8 cellular contexts compared by ENCODE assay signal in the genomic region with DNA sequence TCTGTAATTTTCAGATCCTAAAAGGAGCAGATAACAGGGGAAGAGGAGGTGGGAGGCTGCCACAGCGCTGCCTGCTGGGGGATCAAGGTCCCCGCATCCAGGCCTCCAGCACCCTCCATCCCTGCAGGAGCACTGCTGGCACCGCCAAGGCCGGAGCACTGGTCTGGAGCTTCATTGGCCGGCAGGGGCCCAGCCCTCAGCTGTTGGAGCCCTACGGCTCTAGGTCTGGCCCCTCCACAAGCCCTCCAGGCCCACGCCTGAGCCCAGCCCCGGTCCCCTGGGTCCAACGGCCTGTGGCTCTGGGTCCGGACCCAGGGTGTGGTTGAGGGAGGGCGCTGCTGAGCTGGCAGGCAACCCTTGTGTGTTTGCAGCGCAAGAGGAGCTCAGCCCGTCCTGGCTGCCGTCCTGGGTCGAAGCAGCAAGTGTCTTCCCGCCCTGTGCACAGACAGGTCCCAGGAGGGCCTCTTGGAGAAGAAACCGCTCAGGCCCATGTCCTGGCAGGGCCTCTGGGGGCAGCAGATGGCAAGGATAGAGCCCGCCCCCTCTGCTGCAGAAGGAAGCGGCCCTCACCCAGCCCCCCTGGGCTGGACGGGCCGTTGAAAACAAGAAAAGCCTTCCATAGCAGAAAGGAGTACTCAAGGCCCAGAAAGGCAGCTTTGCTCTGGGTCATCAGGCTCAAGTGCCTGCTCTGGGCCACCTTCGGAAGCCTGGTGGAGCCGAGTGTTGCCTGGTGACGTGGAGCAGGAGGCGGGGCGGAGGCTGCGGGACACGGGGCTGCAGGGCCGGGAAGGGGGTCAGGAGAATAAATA. TPM values are rescaled to one million over a fixed set of nuclear protein-coding genes. Genes with fewer than 3 reads are reported as not detected.
A peak's percentile ranks its signal among the peaks of the same experiment; 100 is the strongest.
DNase-seq lines count a peak whose midpoint lies in the region; ATAC-seq and TF ChIP-seq lines count a peak whose summit lies in the region.

No MANE protein-coding gene starts in this region.

- H3K27me3 ChIP-seq in DND-41 (ENCODE audit: insufficient read depth, low read length, poor library complexity) (no peaks in the 10 kb centered on the region), HL-60 (ENCODE audit: insufficient read depth, poor library complexity, severe bottlenecking) (no peaks in the 10 kb centered on the region), left lung (no peaks in the 10 kb centered on the region), upper lobe of left lung (no peaks in the 10 kb centered on the region)

- no peak for TF ChIP-seq POLR2A in upper lobe of left lung (IDR thresholded peaks at IDR 0.05)

- no peak overlapping the region for H3K9ac ChIP-seq in DND-41 (ENCODE audit: low read depth, low read length)

- H3K4me3 ChIP-seq in DND-41 (ENCODE audit: low read depth in 1 of 2, low read length in 2 of 2), result no peak overlapping the region
- no peak overlapping the region for H3K4me3 ChIP-seq in HL-60 (replicated peaks; ENCODE audit: insufficient read depth, low read length)
- H3K4me3 ChIP-seq in left lung, result peak overlapping the region in 1 of 2 donors; percentile 34
- peak overlapping the region; percentile 18 to 48 (median 44) for H3K4me3 ChIP-seq in upper lobe of left lung

- H3K4me2 ChIP-seq in DND-41 (ENCODE audit: insufficient read depth, low read length), result no peak overlapping the region

- peak; percentile 26 for TF ChIP-seq CTCF in DND-41 (IDR thresholded peaks at IDR 0.05; ENCODE audit: borderline replicate concordance, extremely low read depth, low read length, poor library complexity, severe bottlenecking)
- TF ChIP-seq CTCF in HL-60 (IDR thresholded peaks at IDR 0.05; ENCODE audit: insufficient read depth, low read length), result no peak
- TF ChIP-seq CTCF in left lung (IDR thresholded peaks at IDR 0.05), result no peak
- peak in 5 of 6 experiments; percentile 22 to 50 (median 33) for TF ChIP-seq CTCF in upper lobe of left lung (IDR thresholded peaks at IDR 0.05)

- H3K79me2 ChIP-seq in DND-41 (ENCODE audit: insufficient read depth, low read length), result 0 out of 2 replicates have a peak, but pooled peaks cover 4% of the 10 kb centered on the region

- no peak overlapping the region for H2AFZ ChIP-seq in DND-41 (ENCODE audit: low read depth, low read length)

- DNase-seq in DND-41 (no peak), HL-60 (ENCODE audit: low read depth in 1 of 2, low spot score in 1 of 2) (peak in 1 of 2 experiments; percentile 46), astrocyte of the hippocampus (ENCODE audit: low read depth, low spot score) (peak; percentile 63), left lung (peak in 1 of 2 donors; percentile 84), upper lobe of left lung (peak in 1 of 2 donors; percentile 44)
- no peak for DNase-seq in central memory CD4-positive, alpha-beta T cell

- H3K27ac ChIP-seq in DND-41 (ENCODE audit: low read length) (no peak overlapping the region), HL-60 (replicated peaks) (peak overlapping the region; percentile 62), left lung (no peak overlapping the region), upper lobe of left lung (peak overlapping the region in 1 of 4 donors; percentile 66)

- H4K20me1 ChIP-seq in DND-41 (ENCODE audit: insufficient read depth, low read length), result peaks cover 19% of the 10 kb centered on the region; the same call in 1 of the 2 replicates

- ATAC-seq in DND-41 (ENCODE audit: insufficient read depth, low read depth) (peak; percentile 48; the same call in 2 of the 3 replicates), left lung (peak; percentile 63), upper lobe of left lung (ENCODE audit: low FRiP score in 2 of 2) (peak; percentile 63 to 66), GM18867 (IDR thresholded peaks at IDR 0.05; ENCODE audit: unreplicated experiment) (no peak), GM21447 (IDR thresholded peaks at IDR 0.05; ENCODE audit: unreplicated experiment) (no peak)

- H3K4me1 ChIP-seq in DND-41 (ENCODE audit: insufficient read depth, low read length) (no peaks in the 10 kb centered on the region), left lung (peaks cover 0 to 18% of the 10 kb centered on the region in 2 donors), upper lobe of left lung (peaks cover 5 to 16% (median 10%) of the 10 kb centered on the region in 4 donors)

- WGBS in upper lobe of left lung, 2 donors, result 34 to 35% methylated on average over 16 to 19 of the region's 29 CpGs

- H3K9me3 ChIP-seq in DND-41 (ENCODE audit: insufficient read depth, low read length, severe bottlenecking) (no peaks in the 10 kb centered on the region), left lung (no peaks in the 10 kb centered on the region), upper lobe of left lung (no peaks in the 10 kb centered on the region)

- no peak for TF ChIP-seq EP300 in upper lobe of left lung (IDR thresholded peaks at IDR 0.05)

- intact Hi-C loops in left lung (cut with DNase I), result no loop called here

- peaks cover 22% of the 10 kb centered on the region for H3K36me3 ChIP-seq in DND-41 (ENCODE audit: insufficient read depth, low read length)
- H3K36me3 ChIP-seq in left lung, result peaks cover 0 to 12% of the 10 kb centered on the region in 2 donors
- H3K36me3 ChIP-seq in upper lobe of left lung, result peaks cover 0 to 6% (median 0%) of the 10 kb centered on the region in 4 donors

RNA-seq across cellular contexts. Expression of a gene that starts 35.7 kb away (rescaled TPM):
- 10 to 100 TPM; 11.8 to 12.1 TPM for total RNA-seq in left lung
- total RNA-seq in upper lobe of left lung, result 10 to 100 TPM in 4 of 6 donors, 1 to 10 TPM in 2; 8.1 to 22.0 (median 11.4) TPM

RNA-seq across cellular contexts. Expression of a gene that starts 52.5 kb away (rescaled TPM):
- total RNA-seq in left lung, result 1,000 to 10,000 TPM; 5,052 to 7,325 TPM
- total RNA-seq in upper lobe of left lung, result 1,000 to 10,000 TPM; 1,290 to 6,239 (median 4,085) TPM

RNA-seq across cellular contexts. Expression of a gene that starts 54.3 kb away (rescaled TPM):
- total RNA-seq in left lung (100 to 1,000 TPM in 1 of 2 donors, 10 to 100 TPM in 1; 94.4 to 102 TPM), upper lobe of left lung (100 to 1,000 TPM; 101 to 617 (median 128) TPM)

Comparison
In these comparisons a context has a peak if more than half of its experiments do, and no peak if none do; other contexts are left out.
1. ATAC-seq: peak in DND-41 (single experiment), left lung (single experiment) and upper lobe of left lung (2 of 2); none in GM18867 (single experiment) and GM21447 (single experiment).
2. H3K4me3 ChIP-seq: peak in upper lobe of left lung (4 of 4); none in DND-41 (0 of 2) and HL-60 (single experiment).
3. CTCF ChIP-seq: peak in DND-41 (single experiment) and upper lobe of left lung (5 of 6); none in HL-60 (single experiment) and left lung (0 of 2).